1 cellular context compared by ENCODE assay signal in genomic region chr12:66169221-66170170, GRCh38.
TF ChIP-seq lines count a peak whose summit lies in the region.

A gene with protein sequence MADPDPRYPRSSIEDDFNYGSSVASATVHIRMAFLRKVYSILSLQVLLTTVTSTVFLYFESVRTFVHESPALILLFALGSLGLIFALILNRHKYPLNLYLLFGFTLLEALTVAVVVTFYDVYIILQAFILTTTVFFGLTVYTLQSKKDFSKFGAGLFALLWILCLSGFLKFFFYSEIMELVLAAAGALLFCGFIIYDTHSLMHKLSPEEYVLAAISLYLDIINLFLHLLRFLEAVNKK (minus strand): TSS chr12:66169996. CDS start chr12:66169951, 45 bp downstream.

TF ChIP-seq in K562, 482 proteins besides CTCF, POLR2A, EP300 and RAD21 (continued from another document and continues in another):
- TF ChIP-seq ZNF518B (CRISPR knock-in tag; IDR thresholded peaks at IDR 0.05): no peak
- no peak for TF ChIP-seq ZNF146 (CRISPR knock-in tag; IDR thresholded peaks at IDR 0.05; ENCODE audit: unreplicated experiment)
- no peak for TF ChIP-seq NFATC3 (IDR thresholded peaks at IDR 0.05)
- peak; percentile 99 for TF ChIP-seq ZNF263 (CRISPR knock-in tag; IDR thresholded peaks at IDR 0.05; ENCODE audit: borderline replicate concordance)
- no peak for TF ChIP-seq NR2F6 (CRISPR knock-in tag; IDR thresholded peaks at IDR 0.05)
- TF ChIP-seq GATA2 (CRISPR knock-in tag; IDR thresholded peaks at IDR 0.05): no peak
- TF ChIP-seq ZNF318 (IDR thresholded peaks at IDR 0.05; ENCODE audit: borderline replicate concordance in 1 of 2, low read depth in 1 of 2): 0 out of 4 replicates have a peak, but pooled peaks of 1 of the 2 experiments have one; percentile 38
- no peak for TF ChIP-seq ZFP91 (CRISPR knock-in tag; IDR thresholded peaks at IDR 0.05)
- TF ChIP-seq UBTF (IDR thresholded peaks at IDR 0.05; ENCODE audit: borderline replicate concordance in 1 of 2, low read depth in 2 of 2, low read length in 2 of 2): peak; percentile 95 to 99; a peak in 3 of 4 replicates
- TF ChIP-seq WHSC1 (IDR thresholded peaks at IDR 0.05; ENCODE audit: low read length): no peak
- 0 out of 2 replicates have a peak, but pooled peaks have one; percentile 50 for TF ChIP-seq PHF21A (IDR thresholded peaks at IDR 0.05; ENCODE audit: borderline replicate concordance, low read depth)
- TF ChIP-seq, protein P1, sequence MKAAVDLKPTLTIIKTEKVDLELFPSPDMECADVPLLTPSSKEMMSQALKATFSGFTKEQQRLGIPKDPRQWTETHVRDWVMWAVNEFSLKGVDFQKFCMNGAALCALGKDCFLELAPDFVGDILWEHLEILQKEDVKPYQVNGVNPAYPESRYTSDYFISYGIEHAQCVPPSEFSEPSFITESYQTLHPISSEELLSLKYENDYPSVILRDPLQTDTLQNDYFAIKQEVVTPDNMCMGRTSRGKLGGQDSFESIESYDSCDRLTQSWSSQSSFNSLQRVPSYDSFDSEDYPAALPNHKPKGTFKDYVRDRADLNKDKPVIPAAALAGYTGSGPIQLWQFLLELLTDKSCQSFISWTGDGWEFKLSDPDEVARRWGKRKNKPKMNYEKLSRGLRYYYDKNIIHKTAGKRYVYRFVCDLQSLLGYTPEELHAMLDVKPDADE (conservative IDR thresholded peaks at IDR 0.05; ENCODE audit: control insufficient read depth, low read depth, low read length): peak; percentile 55; the same call in 1 of the 2 replicates
- no peak for TF ChIP-seq TCFL5 (CRISPR knock-in tag; conservative IDR thresholded peaks at IDR 0.05)
- TF ChIP-seq, protein P2, sequence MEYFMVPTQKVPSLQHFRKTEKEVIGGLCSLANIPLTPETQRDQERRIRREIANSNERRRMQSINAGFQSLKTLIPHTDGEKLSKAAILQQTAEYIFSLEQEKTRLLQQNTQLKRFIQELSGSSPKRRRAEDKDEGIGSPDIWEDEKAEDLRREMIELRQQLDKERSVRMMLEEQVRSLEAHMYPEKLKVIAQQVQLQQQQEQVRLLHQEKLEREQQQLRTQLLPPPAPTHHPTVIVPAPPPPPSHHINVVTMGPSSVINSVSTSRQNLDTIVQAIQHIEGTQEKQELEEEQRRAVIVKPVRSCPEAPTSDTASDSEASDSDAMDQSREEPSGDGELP (CRISPR knock-in tag; IDR thresholded peaks at IDR 0.05; ENCODE audit: borderline replicate concordance): peak; percentile 94
- TF ChIP-seq ZC3H8 (IDR thresholded peaks at IDR 0.05): no peak
- peak; percentile 47 for TF ChIP-seq PRPF4 (IDR thresholded peaks at IDR 0.05; ENCODE audit: insufficient read depth, low read depth, low read length, poor library complexity, severe bottlenecking)
- TF ChIP-seq PREB (CRISPR knock-in tag; IDR thresholded peaks at IDR 0.05): no peak
- no peak for TF ChIP-seq NR2C2 (CRISPR knock-in tag; IDR thresholded peaks at IDR 0.05)
- TF ChIP-seq NR2C2 (tag; IDR thresholded peaks at IDR 0.05): peak; percentile 78
- peak; percentile 41; the same call in 1 of the 2 replicates for TF ChIP-seq FOXM1 (IDR thresholded peaks at IDR 0.05; ENCODE audit: low read depth)
- no peak for TF ChIP-seq FOXM1 (CRISPR knock-in tag; IDR thresholded peaks at IDR 0.05; ENCODE audit: low read depth)
- TF ChIP-seq RHOXF2B (CRISPR knock-in tag; conservative IDR thresholded peaks at IDR 0.05): no peak
- TF ChIP-seq NELFE (IDR thresholded peaks at IDR 0.05; ENCODE audit: insufficient read depth, insufficient read length): no peak
- TF ChIP-seq POLR2AphosphoS5 (IDR thresholded peaks at IDR 0.05; ENCODE audit: control insufficient read depth, insufficient read depth, low read depth, low read length): peak; percentile 79
- TF ChIP-seq MTA3 (IDR thresholded peaks at IDR 0.05; ENCODE audit: borderline replicate concordance): peak; percentile 92; the same call in 1 of the 2 replicates
- no peak for TF ChIP-seq MCM3 (IDR thresholded peaks at IDR 0.05)
- no peak for TF ChIP-seq COPS2 (conservative IDR thresholded peaks at IDR 0.05)
- no peak for TF ChIP-seq ZNF408 (CRISPR knock-in tag; IDR thresholded peaks at IDR 0.05; ENCODE audit: low read depth)
- peak; percentile 65; the same call in 1 of the 2 replicates for TF ChIP-seq RNF2 (IDR thresholded peaks at IDR 0.05)
- TF ChIP-seq RBM15 (IDR thresholded peaks at IDR 0.05; ENCODE audit: insufficient read depth, low read length): no peak
- TF ChIP-seq ZNF197 (CRISPR knock-in tag; IDR thresholded peaks at IDR 0.05; ENCODE audit: low read depth): no peak
- no peak for TF ChIP-seq ZFP1 (CRISPR knock-in tag; IDR thresholded peaks at IDR 0.05)
- no peak for TF ChIP-seq ZNF347 (CRISPR knock-in tag; IDR thresholded peaks at IDR 0.05; ENCODE audit: low read depth)
- TF ChIP-seq PTBP1 (IDR thresholded peaks at IDR 0.05; ENCODE audit: low read depth, low read length): no peak
- no peak for TF ChIP-seq ZNF311 (CRISPR knock-in tag; IDR thresholded peaks at IDR 0.05)
- no peak for TF ChIP-seq SRSF3 (IDR thresholded peaks at IDR 0.05; ENCODE audit: insufficient read depth, low read length)
- TF ChIP-seq MEIS2 (IDR thresholded peaks at IDR 0.05; ENCODE audit: partially characterized antibody): no peak
- TF ChIP-seq MTA1 (IDR thresholded peaks at IDR 0.05; ENCODE audit: borderline replicate concordance): peak; percentile 50; the same call in 1 of the 2 replicates
- TF ChIP-seq CCNT2 (IDR thresholded peaks at IDR 0.05; ENCODE audit: borderline replicate concordance, extremely low read depth, insufficient read length, low read depth, low read length): peak; percentile 37
- TF ChIP-seq ARID1B (IDR thresholded peaks at IDR 0.05): peak; percentile 46; the same call in 1 of the 2 replicates
